ENCODE assay signal across 31 cellular contexts in genomic region chr15:89225588-89225987, GRCh38. TPM values are rescaled to one million over a fixed set of nuclear protein-coding genes. Genes with fewer than 3 reads are reported as not detected.
"Had no signal": no experiment of that assay in that cellular context is flagged by ENCODE, and none has a peak within 500 bp of the region (broad histone marks: within the 10 kb centered on the region; RNA-seq: fewer than 3 reads in every experiment).

No MANE protein-coding gene starts in this region.

- ATAC-seq: esophagus mucosa, gastrocnemius medialis, heart right ventricle, left cardiac atrium, left lung, left ventricle myocardium superior, lower lobe of right lung, mucosa of descending colon had no signal

- H3K4me3 ChIP-seq: coronary artery, dorsolateral prefrontal cortex, esophagus squamous epithelium, gastrocnemius medialis, heart right ventricle, left lung, lower lobe of right lung, mucosa of descending colon had no signal

- H3K36me3 ChIP-seq: esophagus squamous epithelium, gastrocnemius medialis, heart right ventricle, left lung, lower lobe of right lung had no signal

- H3K27me3 ChIP-seq: dorsolateral prefrontal cortex, esophagus squamous epithelium, gastrocnemius medialis, left lung had no signal

- H3K27ac ChIP-seq: coronary artery, dorsolateral prefrontal cortex, epithelial cell of prostate, esophagus squamous epithelium, gastrocnemius medialis, heart right ventricle, left lung, lower lobe of right lung had no signal

- DNase-seq: dermis blood vessel endothelial cell; dorsolateral prefrontal cortex; effector CD4-positive, alpha-beta T cell; effector memory CD4-positive, alpha-beta T cell; endodermal cell; erythroblast; esophagus squamous epithelium; foreskin fibroblast; foreskin melanocyte; gastrocnemius medialis; glutamatergic neuron; heart right ventricle; hippocampal formation; left cardiac atrium; left lung; left ventricle myocardium superior; lower lobe of right lung; mesenchymal stem cell; mucosa of descending colon; naive B cell had no signal

- H3K9me3 ChIP-seq: esophagus squamous epithelium, gastrocnemius medialis, heart right ventricle, left lung, lower lobe of right lung, mucosa of descending colon had no signal

- H3K4me1 ChIP-seq: esophagus squamous epithelium, gastrocnemius medialis, heart right ventricle, left lung, lower lobe of right lung had no signal

RNA-seq across cellular contexts. Expression of gene RLBP1, which starts 4.2 kb away (rescaled TPM):
- total RNA-seq: dermis blood vessel endothelial cell, endodermal cell, esophagus mucosa, esophagus squamous epithelium, gastrocnemius medialis, glomerular endothelial cell, heart right ventricle, kidney epithelial cell, left cardiac atrium, left lung, left ventricle myocardium superior, lower leg skin, lower lobe of right lung, lung microvascular endothelial cell, mesenteric fat pad, mesothelial cell of epicardium, myocyte had no signal
- polyA plus RNA-seq: heart right ventricle, keratinocyte had no signal
